25 cellular contexts compared by ENCODE assay signal in genomic region chr9:102354041-102354440, GRCh38.
"Had no signal": no experiment of that assay in that cellular context is flagged by ENCODE, and none has a peak within 500 bp of the region (broad histone marks: within the 10 kb centered on the region; RNA-seq: fewer than 3 reads in every experiment).

No MANE protein-coding gene starts in this region.

- H3K4me1 Mint-ChIP-seq: mesothelial cell of epicardium; naive B cell; neural crest cell; stimulated activated naive CD8-positive, alpha-beta T cell treated with anti-CD3 and anti-CD28 coated beads, Interleukin-15, amount 100 ng/mL, for 72 hours had no signal

- H3K4me3 Mint-ChIP-seq: mesothelial cell of epicardium; naive B cell; natural killer cell treated with Interleukin-12 subunit alpha and Interleukin-12 subunit beta and Interleukin-15 and Interleukin-18, amount 100 ng/mL, for 72 hours; neural crest cell; stimulated activated naive CD8-positive, alpha-beta T cell treated with anti-CD3 and anti-CD28 coated beads, Interleukin-15, amount 100 ng/mL, for 72 hours had no signal

- DNase-seq: dermis blood vessel endothelial cell; effector memory CD4-positive, alpha-beta T cell; kidney; left cardiac atrium; left lung; mesenchymal stem cell; mucosa of descending colon; naive B cell; pancreas; stimulated activated CD4-positive, alpha-beta T cell treated with anti-CD3 and anti-CD28 coated beads, Interleukin-12 subunit alpha, Interleukin-12 subunit beta, amount 100 ng/mL, for 4 hours; stimulated activated CD4-positive, alpha-beta T cell treated with anti-CD3 and anti-CD28 coated beads, Interleukin-1b, Interleukin-23, amount 100 ng/mL, for 48 hours; stimulated activated CD4-positive, alpha-beta T cell treated with anti-CD3 and anti-CD28 coated beads, Interleukin-4, amount 100 ng/mL, for 1 hour; stimulated activated CD8-positive, alpha-beta memory T cell treated with anti-CD3 and anti-CD28 coated beads, Interleukin-4, amount 100 ng/mL, for 48 hours; stimulated activated naive CD4-positive, alpha-beta T cell; stimulated activated naive CD8-positive, alpha-beta T cell treated with anti-CD3 and anti-CD28 coated beads, Interleukin-15, amount 100 ng/mL, for 72 hours; transverse colon; upper lobe of right lung; uterus had no signal

- H3K27ac Mint-ChIP-seq: mesothelial cell of epicardium; naive B cell; natural killer cell treated with Interleukin-12 subunit alpha and Interleukin-12 subunit beta and Interleukin-15 and Interleukin-18, amount 100 ng/mL, for 72 hours; stimulated activated naive CD8-positive, alpha-beta T cell treated with anti-CD3 and anti-CD28 coated beads, Interleukin-15, amount 100 ng/mL, for 72 hours had no signal

- H3K4me3 ChIP-seq: coronary artery, left lung, mucosa of descending colon, pancreas, smooth muscle cell, suprapubic skin, transverse colon, upper lobe of right lung, uterus had no signal

- H3K36me3 Mint-ChIP-seq: mesothelial cell of epicardium; naive B cell; natural killer cell treated with Interleukin-12 subunit alpha and Interleukin-12 subunit beta and Interleukin-15 and Interleukin-18, amount 100 ng/mL, for 72 hours had no signal

- ATAC-seq: left cardiac atrium; left lung; mucosa of descending colon; natural killer cell treated with Interleukin-12 subunit alpha and Interleukin-12 subunit beta and Interleukin-15 and Interleukin-18, amount 100 ng/mL, for 72 hours; pancreas; sciatic nerve; stimulated activated naive CD8-positive, alpha-beta T cell treated with anti-CD3 and anti-CD28 coated beads, Interleukin-15, amount 100 ng/mL, for 72 hours; upper lobe of right lung had no signal

- H3K27me3 Mint-ChIP-seq: naive B cell; natural killer cell treated with Interleukin-12 subunit alpha and Interleukin-12 subunit beta and Interleukin-15 and Interleukin-18, amount 100 ng/mL, for 72 hours; stimulated activated naive CD8-positive, alpha-beta T cell treated with anti-CD3 and anti-CD28 coated beads, Interleukin-15, amount 100 ng/mL, for 72 hours had no signal
